In genomic region chr1:12603224-12603623, GRCh38 we compare ENCODE assay signal across 18 cellular contexts. TPM values are rescaled to one million over a fixed set of nuclear protein-coding genes. Genes with fewer than 3 reads are reported as not detected.
A peak's percentile ranks its signal among the peaks of the same experiment; 100 is the strongest.
DNase-seq lines count a peak whose midpoint lies in the region; ATAC-seq and TF ChIP-seq lines count a peak whose summit lies in the region.
"Had no signal": no experiment of that assay in that cellular context is flagged by ENCODE, and none has a peak within 500 bp of the region (broad histone marks: within the 10 kb centered on the region; RNA-seq: fewer than 3 reads in every experiment).

No MANE protein-coding gene starts in this region.

- H3K27ac Mint-ChIP-seq in CD4-positive, alpha-beta T cell: peak overlapping the region; percentile 77
- peak overlapping the region; percentile 96 to 99 for H3K27ac Mint-ChIP-seq in effector memory CD8-positive, alpha-beta T cell
- peak overlapping the region; percentile 96 for H3K27ac Mint-ChIP-seq in progenitor cell of endocrine pancreas

- peaks cover 9% of the 10 kb centered on the region; the same call in 1 of the 2 replicates for H4K20me1 ChIP-seq in IMR-90 (ENCODE audit: insufficient read depth, low read length)

- peak overlapping the region; percentile 69; the same call in 2 of the 3 replicates for H2BK15ac ChIP-seq in IMR-90 (ENCODE audit: low read depth, low read length)

- peak overlapping the region; percentile 62 for H2BK20ac ChIP-seq in IMR-90 (ENCODE audit: low read depth, low read length)

- WGBS in IMR-90 (ENCODE audit: extremely low coverage in 2 of 2, insufficient read length in 1 of 2), 2 experiments: no CpG with 5 or more reads among the region's 9 CpGs

- H3K14ac ChIP-seq in IMR-90 (replicated peaks; ENCODE audit: low read depth, low read length): peak overlapping the region; percentile 52; the same call in 1 of the 2 replicates

- no peak overlapping the region for H3K4me3 Mint-ChIP-seq in CD4-positive, alpha-beta T cell
- peak overlapping the region in 1 of 2 donors; percentile 33 for H3K4me3 Mint-ChIP-seq in effector memory CD8-positive, alpha-beta T cell
- H3K4me3 Mint-ChIP-seq in progenitor cell of endocrine pancreas (ENCODE audit: low read depth): no peak overlapping the region

- no peak overlapping the region for H3K9ac ChIP-seq in IMR-90 (ENCODE audit: low read depth, low read length)

- DNase-seq in CD4-positive, alpha-beta T cell: no peak
- DNase-seq in IMR-90 (no peak), progenitor cell of endocrine pancreas (ENCODE audit: low spot score, unreplicated experiment) (no peak), inferior parietal cortex (ENCODE audit: extremely low spot score) (no peak), NCI-H187 treated with DMSO at 0.1 percent for 48 hours (lab: John Stamatoyannopoulos, UW) (no peak), GM10266 (ENCODE audit: extremely low spot score) (no peak)
- no peak for DNase-seq in effector memory CD8-positive, alpha-beta T cell
- DNase-seq in stimulated activated naive CD4-positive, alpha-beta T cell (lab: John Stamatoyannopoulos, UW): no peak
- DNase-seq: activated CD8-positive, alpha-beta memory T cell treated with anti-CD3 and anti-CD28 coated beads for 24 hours; CD4-positive, CD25-positive, alpha-beta regulatory T cell; GOT3; NCI-H187; NCI-H526 treated with DMSO at 0.1 percent for 48 hours; SHP77 treated with DMSO at 0.1 percent for 48 hours; stimulated activated CD4-positive, alpha-beta T cell treated with anti-CD3 and anti-CD28 coated beads, Interleukin-2, amount 100 ng/mL, for 48 hours had no signal

- peak overlapping the region; percentile 84 for H3K4ac ChIP-seq in IMR-90 (ENCODE audit: low read depth, low read length)

- H3K23ac ChIP-seq in IMR-90 (ENCODE audit: low read depth, low read length): no peak overlapping the region

- ATAC-seq in CD4-positive, alpha-beta T cell (ENCODE audit: poor library complexity): no peak
- ATAC-seq in IMR-90 (ENCODE audit: low read depth): no peak
- no peak for ATAC-seq in effector memory CD8-positive, alpha-beta T cell (replicated peaks)

- TF ChIP-seq CTCF in CD4-positive, alpha-beta T cell (IDR thresholded peaks at IDR 0.05): no peak
- TF ChIP-seq CTCF in IMR-90 (conservative IDR thresholded peaks at IDR 0.05; ENCODE audit: low read depth, low read length): no peak
- TF ChIP-seq CTCF in progenitor cell of endocrine pancreas (IDR thresholded peaks at IDR 0.05; ENCODE audit: unreplicated experiment): no peak
- TF ChIP-seq CTCF in GM10266 (IDR thresholded peaks at IDR 0.05; ENCODE audit: control insufficient read depth, insufficient read depth, low read depth, missing control alignments): no peak

- intact Hi-C loops in CD4-positive, alpha-beta T cell (cut with DNase I, micrococcal nuclease): no loop called here
- intact Hi-C loops in IMR-90 (cut with micrococcal nuclease): no loop called here

- no peaks in the 10 kb centered on the region for H3K27me3 ChIP-seq in CD4-positive, alpha-beta T cell (ENCODE audit: control insufficient read depth, insufficient read depth, low read length)
- no peaks in the 10 kb centered on the region for H3K27me3 ChIP-seq in IMR-90 (ENCODE audit: control insufficient read depth, insufficient read depth, low read length)

- H3K27me3 Mint-ChIP-seq in CD4-positive, alpha-beta T cell: no peaks in the 10 kb centered on the region
- no peaks in the 10 kb centered on the region for H3K27me3 Mint-ChIP-seq in effector memory CD8-positive, alpha-beta T cell
- H3K27me3 Mint-ChIP-seq in progenitor cell of endocrine pancreas: no peaks in the 10 kb centered on the region

- H3K27ac ChIP-seq in CD4-positive, alpha-beta T cell (ENCODE audit: low read depth, low read length): no peak overlapping the region
- peak overlapping the region; percentile 32; the same call in 1 of the 2 replicates for H3K27ac ChIP-seq in IMR-90 (ENCODE audit: insufficient read depth, low read length)

- H3K79me1 ChIP-seq in IMR-90 (ENCODE audit: low read depth in 1 of 2, low read length in 2 of 2): peaks cover 7 to 28% of the 10 kb centered on the region in 2 experiments; a peak in 3 of 4 replicates

- BruUV-seq in IMR-90 (replicated peaks; lab: Mats Ljungman, UMichigan): no TSS peak

- no peak overlapping the region for H3K56ac ChIP-seq in IMR-90 (ENCODE audit: extremely low read depth, insufficient read depth, low read length)

- H3K9me3 ChIP-seq in CD4-positive, alpha-beta T cell (ENCODE audit: control insufficient read depth, low read length): no peaks in the 10 kb centered on the region
- no peaks in the 10 kb centered on the region for H3K9me3 ChIP-seq in IMR-90 (ENCODE audit: control insufficient read depth, insufficient read depth, low read length)

- peaks cover 41% of the 10 kb centered on the region for H3K36me3 Mint-ChIP-seq in CD4-positive, alpha-beta T cell (ENCODE audit: low read depth)
- peaks cover 21% of the 10 kb centered on the region for H3K36me3 Mint-ChIP-seq in effector memory CD8-positive, alpha-beta T cell (ENCODE audit: insufficient read depth)
- H3K36me3 Mint-ChIP-seq in progenitor cell of endocrine pancreas (ENCODE audit: insufficient read depth): peaks cover 36% of the 10 kb centered on the region

- peak overlapping the region; percentile 87 for H4K91ac ChIP-seq in IMR-90 (ENCODE audit: insufficient read depth, low read depth, low read length)

- H3K4me1 Mint-ChIP-seq in CD4-positive, alpha-beta T cell (ENCODE audit: low read depth): peaks cover 70% of the 10 kb centered on the region
- peaks cover 43 to 46% of the 10 kb centered on the region in 2 donors for H3K4me1 Mint-ChIP-seq in effector memory CD8-positive, alpha-beta T cell (ENCODE audit: low read depth in 2 of 2)
- H3K4me1 Mint-ChIP-seq in progenitor cell of endocrine pancreas (ENCODE audit: low read depth): peaks cover 65% of the 10 kb centered on the region

- peak overlapping the region; percentile 27; the same call in 1 of the 2 replicates for H4K5ac ChIP-seq in IMR-90 (ENCODE audit: low read depth, low read length)

- no peak for TF ChIP-seq RAD21 in IMR-90 (IDR thresholded peaks at IDR 0.05; ENCODE audit: low read length)

- H2AK9ac ChIP-seq in IMR-90 (replicated peaks; ENCODE audit: low read depth, low read length, poor library complexity): peak overlapping the region; percentile 37

- peaks cover 30% of the 10 kb centered on the region for H3K4me1 ChIP-seq in IMR-90 (ENCODE audit: control insufficient read depth, insufficient read depth, low read length)

- peaks cover 2% of the 10 kb centered on the region for H3K9me3 Mint-ChIP-seq in CD4-positive, alpha-beta T cell
- no peaks in the 10 kb centered on the region for H3K9me3 Mint-ChIP-seq in effector memory CD8-positive, alpha-beta T cell
- H3K9me3 Mint-ChIP-seq in progenitor cell of endocrine pancreas (ENCODE audit: low read depth): peaks cover 3% of the 10 kb centered on the region

- H2AK5ac ChIP-seq in IMR-90 (ENCODE audit: low read depth, low read length): peak overlapping the region; percentile 89

- peaks cover 15% of the 10 kb centered on the region for H3K9me1 ChIP-seq in IMR-90 (ENCODE audit: insufficient read depth, low read length)

- peak overlapping the region; percentile 84 for H2BK120ac ChIP-seq in IMR-90 (ENCODE audit: low read depth, low read length)

- no peak overlapping the region for H3K4me3 ChIP-seq in IMR-90 (ENCODE audit: insufficient read depth, low read depth, low read length)

- peak overlapping the region; percentile 60 for H3K18ac ChIP-seq in IMR-90 (ENCODE audit: low read depth, low read length)

- peak overlapping the region; percentile 50 for H2BK5ac ChIP-seq in IMR-90 (ENCODE audit: low read depth, low read length, poor library complexity, severe bottlenecking)

- TF ChIP-seq POLR2A in IMR-90 (IDR thresholded peaks at IDR 0.05; ENCODE audit: low read depth, low read length): no peak

- in situ Hi-C loops in IMR-90 (cut with MboI; ENCODE audit: low sequenced_read_pairs): loop anchor here (25.0 kb wide), 1 partner anchor 191 kb away; no protein-coding TSS in a partner anchor

- H4K8ac ChIP-seq in IMR-90 (ENCODE audit: low read depth in 2 of 2, low read length in 2 of 2): peak overlapping the region; percentile 12 to 50; a peak in 3 of 4 replicates

- no peaks in the 10 kb centered on the region for H3K36me3 ChIP-seq in IMR-90 (ENCODE audit: control insufficient read depth, insufficient read depth, low read length)

- no peak overlapping the region for H2AFZ ChIP-seq in IMR-90 (replicated peaks; ENCODE audit: low read length, poor library complexity)

- no peak overlapping the region for H3K4me2 ChIP-seq in IMR-90 (ENCODE audit: low read depth, low read length)

- dilution Hi-C loops in IMR-90 (cut with HindIII; ENCODE audit: low sequenced_read_pairs, unreplicated experiment): no loop called here

- POLR2A ChIA-PET in CD4-positive, alpha-beta T cell (lab: Charles Lee): interaction anchor here (5.1 kb wide), 1 partner anchor 14 kb away, joined by 161 read pairs; the partner anchor contains the start of gene DHRS3
- POLR2A ChIA-PET in IMR-90 (lab: Charles Lee; ENCODE audit: unreplicated experiment): no interaction called here

- CTCF ChIA-PET in CD4-positive, alpha-beta T cell (lab: Charles Lee): interaction anchor here (1.7 kb wide), 1 partner anchor 16 kb away, joined by 8 read pairs; the partner anchor contains the start of gene DHRS3
- CTCF ChIA-PET in IMR-90 (lab: Yijun Ruan, JAX): no interaction called here

TF ChIP-seq in IMR-90, 13 proteins besides CTCF, POLR2A, EP300 and RAD21 (continues in another document):
- TF ChIP-seq CEBPB (IDR thresholded peaks at IDR 0.05; ENCODE audit: low read depth, low read length) (no peak), SMC3 (IDR thresholded peaks at IDR 0.05; ENCODE audit: low read depth, low read length) (no peak), FOS (IDR thresholded peaks at IDR 0.05; ENCODE audit: low read depth, low read length) (no peak), BHLHE40 (IDR thresholded peaks at IDR 0.05; ENCODE audit: low read depth, low read length) (no peak), RFX5 (IDR thresholded peaks at IDR 0.05; ENCODE audit: low read depth, low read length) (no peak), MAFK (IDR thresholded peaks at IDR 0.05; ENCODE audit: low read depth, low read length) (no peak), CHD1 (IDR thresholded peaks at IDR 0.05; ENCODE audit: low read depth, low read length) (no peak), RCOR1 (IDR thresholded peaks at IDR 0.05; ENCODE audit: insufficient replicate concordance, low read length) (no peak)

RNA-seq across cellular contexts. Expression of gene DHRS3, which starts 14.8 kb away (rescaled TPM):
- 100 to 1,000 TPM; 102 to 108 TPM for total RNA-seq in CD4-positive, alpha-beta T cell
- total RNA-seq in IMR-90 (2012; rRNA removed) (11.4 and 14.5 TPM in 2 replicates), progenitor cell of endocrine pancreas (176 and 214 TPM in 2 replicates)
- 10.2 and 11.2 TPM in 2 replicates for polyA plus RNA-seq in IMR-90 (2012; rRNA removed)
- polyA plus RNA-seq in IMR-90 (2012; cell fraction: cytosol; rRNA removed): 9.9 and 24.8 TPM in 2 replicates
- 16.2 and 25.0 TPM in 2 replicates for polyA plus RNA-seq in IMR-90 (2012; cell fraction: nucleus; rRNA removed; ENCODE audit: low replicate concordance)

RNA-seq across cellular contexts. Expression of gene AADACL4, which starts 40.7 kb away (rescaled TPM):
- not detected for total RNA-seq in CD4-positive, alpha-beta T cell
- total RNA-seq in IMR-90 (2012; rRNA removed) (not detected in 2 replicates), progenitor cell of endocrine pancreas (0.24 TPM in 2 replicates)
- not detected in 2 replicates for polyA plus RNA-seq in IMR-90 (2012; rRNA removed)
- not detected in 2 replicates for polyA plus RNA-seq in IMR-90 (2012; cell fraction: cytosol; rRNA removed)
- polyA plus RNA-seq in IMR-90 (2012; cell fraction: nucleus; rRNA removed; ENCODE audit: low replicate concordance): 0.10 TPM in 1 of 2 replicates, not detected in the other
- total RNA-seq: CD4-positive, CD25-positive, alpha-beta regulatory T cell; dermis microvascular lymphatic vessel endothelial cell; mucosa of gallbladder; renal cortical epithelial cell had no signal
- polyA plus RNA-seq: CD4-positive, CD25-positive, alpha-beta regulatory T cell had no signal
